ENCODE assay signal across 8 cellular contexts in the genomic region with DNA sequence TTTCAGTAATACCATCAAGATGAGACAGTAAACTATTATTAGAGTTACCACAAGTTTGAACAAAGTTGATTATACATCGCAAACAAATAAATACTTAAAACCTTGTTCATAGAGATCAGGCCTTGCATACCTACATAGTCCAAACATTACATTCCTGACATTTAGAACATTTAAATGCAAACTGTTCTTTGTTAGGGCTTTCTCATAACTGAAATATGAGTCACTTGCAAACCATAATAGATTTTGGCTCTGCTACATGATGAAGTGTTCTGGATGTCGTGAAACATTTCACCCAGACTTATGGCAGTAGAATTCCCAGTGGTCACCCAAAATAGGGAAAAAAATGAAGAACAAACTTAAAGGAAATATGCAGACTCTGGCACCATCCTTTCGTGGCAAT.
DNase-seq lines count a peak whose midpoint lies in the region; ATAC-seq and TF ChIP-seq lines count a peak whose summit lies in the region.
"Had no signal": no experiment of that assay in that cellular context is flagged by ENCODE, and none has a peak within 500 bp of the region (broad histone marks: within the 10 kb centered on the region; RNA-seq: fewer than 3 reads in every experiment).

No MANE protein-coding gene starts in this region.

- H3K4ac ChIP-seq in mesenchymal stem cell (ENCODE audit: low read depth in 1 of 2, low read length in 2 of 2) = no peak overlapping the region

- H3K14ac ChIP-seq in mesenchymal stem cell (ENCODE audit: low read length in 2 of 2) = no peak overlapping the region

- H2BK120ac ChIP-seq in mesenchymal stem cell (ENCODE audit: low read depth, low read length) = no peak overlapping the region

- H3K27ac Mint-ChIP-seq in T-helper 17 cell = no peak overlapping the region

- no peak for TF ChIP-seq POLR2A in uterus (IDR thresholded peaks at IDR 0.05)

- H3K4me1 ChIP-seq in mesenchymal stem cell (ENCODE audit: control insufficient read depth, insufficient read depth, low read depth, low read length) (peaks cover 2% of the 10 kb centered on the region), uterus (no peaks in the 10 kb centered on the region)

- H3K36me3 Mint-ChIP-seq in T-helper 17 cell (ENCODE audit: low read depth) = no peaks in the 10 kb centered on the region

- H3K27ac ChIP-seq in dorsolateral prefrontal cortex (peak overlapping the region in 34 of 59 donors; percentile 1 to 66 (median 38)), mesenchymal stem cell (ENCODE audit: low read length, poor library complexity, severe bottlenecking) (peak overlapping the region; percentile 78), uterus (peak overlapping the region; percentile 43 to 81)

- DNase-seq in NCI-H226 (peak; percentile 82), dorsolateral prefrontal cortex (no peak), mesenchymal stem cell (peak; percentile 81), uterus (no peak), NCI-H146 (lab: John Stamatoyannopoulos, UW) (no peak), T-helper 17 cell (no peak)

- H2BK12ac ChIP-seq in mesenchymal stem cell (ENCODE audit: low read length in 2 of 2) = no peak overlapping the region

- H4K91ac ChIP-seq in mesenchymal stem cell (ENCODE audit: low read length) = no peak overlapping the region

- no peak overlapping the region for H3K18ac ChIP-seq in mesenchymal stem cell (ENCODE audit: low read depth in 1 of 2, low read length in 2 of 2)

- H4K8ac ChIP-seq in mesenchymal stem cell (ENCODE audit: low read length) = no peak overlapping the region

- H3K9ac ChIP-seq in mesenchymal stem cell (ENCODE audit: low read length) = peak overlapping the region; percentile 54

- H3K9me3 ChIP-seq in mesenchymal stem cell (ENCODE audit: control insufficient read depth, low read length) (no peaks in the 10 kb centered on the region), uterus (no peaks in the 10 kb centered on the region), T-helper 17 cell (ENCODE audit: control insufficient read depth, low read length, poor library complexity, severe bottlenecking) (no peaks in the 10 kb centered on the region)
- H3K9me3 ChIP-seq: HAP-1 had no signal

- no peak overlapping the region for H2AFZ ChIP-seq in mesenchymal stem cell (ENCODE audit: low read depth, low read length)

- no peak overlapping the region for H3K4me3 Mint-ChIP-seq in T-helper 17 cell

- no peak overlapping the region for H3K23ac ChIP-seq in mesenchymal stem cell (ENCODE audit: low read length in 2 of 2)

- H3K27me3 Mint-ChIP-seq in T-helper 17 cell = no peaks in the 10 kb centered on the region

- TF ChIP-seq CTCF in dorsolateral prefrontal cortex (IDR thresholded peaks at IDR 0.05 in 54 of 56, conservative IDR thresholded peaks at IDR 0.05 in 2 of 56; ENCODE audit: low read depth in 1 of 56, partially characterized antibody in 56 of 56) (no peak), uterus (IDR thresholded peaks at IDR 0.05) (no peak)

- intact Hi-C loops in dorsolateral prefrontal cortex (cut with DNase I) = no loop called here
- intact Hi-C loops in uterus (cut with DNase I; ENCODE audit: low total_unique reads) = no loop called here

- no peak overlapping the region for H2BK5ac ChIP-seq in mesenchymal stem cell (ENCODE audit: low read depth, low read length, poor library complexity, severe bottlenecking)

- no peaks in the 10 kb centered on the region for H3K27me3 ChIP-seq in dorsolateral prefrontal cortex
- H3K27me3 ChIP-seq in mesenchymal stem cell (ENCODE audit: control insufficient read depth in 1 of 2, insufficient read depth in 1 of 2, low read length in 2 of 2) = no peaks in the 10 kb centered on the region
- no peaks in the 10 kb centered on the region for H3K27me3 ChIP-seq in uterus

- H3K4me1 Mint-ChIP-seq in T-helper 17 cell = no peaks in the 10 kb centered on the region

- no peaks in the 10 kb centered on the region for H3K79me1 ChIP-seq in mesenchymal stem cell (replicated peaks; ENCODE audit: low read length, poor library complexity, severe bottlenecking)

- H3K36me3 ChIP-seq in mesenchymal stem cell (ENCODE audit: control insufficient read depth in 1 of 2, insufficient read depth in 2 of 2, low read depth in 1 of 2, low read length in 2 of 2) (no peaks in the 10 kb centered on the region), uterus (no peaks in the 10 kb centered on the region)
- H3K36me3 ChIP-seq: HAP-1 had no signal

- no peak for ATAC-seq in HG03045 (IDR thresholded peaks at IDR 0.05; ENCODE audit: unreplicated experiment)
- no peak for ATAC-seq in T-helper 17 cell

- H2BK15ac ChIP-seq in mesenchymal stem cell (ENCODE audit: low read depth, poor library complexity, severe bottlenecking) = no peak overlapping the region

- no peak overlapping the region for H3K4me2 ChIP-seq in mesenchymal stem cell (ENCODE audit: low read length, poor library complexity, severe bottlenecking)

- WGBS in mesenchymal stem cell = 0% methylated on average over 2 of the region's 3 CpGs

- H2AK5ac ChIP-seq in mesenchymal stem cell (ENCODE audit: low read length, severe bottlenecking) = no peak overlapping the region

- H3K4me3 ChIP-seq in dorsolateral prefrontal cortex (no peak overlapping the region), mesenchymal stem cell (ENCODE audit: insufficient read depth in 1 of 2, low read depth in 1 of 2, low read length in 2 of 2) (peak overlapping the region in 1 of 2 experiments; percentile 55), uterus (no peak overlapping the region)
- H3K4me3 ChIP-seq: HAP-1 had no signal

Comparison
In these comparisons a context has a peak if more than half of its experiments do, and no peak if none do; other contexts are left out.
1. DNase-seq: peak in NCI-H226 (single experiment) and mesenchymal stem cell (single experiment); none in dorsolateral prefrontal cortex (0 of 10), uterus (0 of 2), NCI-H146 (single experiment) and T-helper 17 cell (0 of 3).
2. Peak in every context shown above with its lines, with median percentiles within 50 percentile points of each other: H3K27ac ChIP-seq.